27 cellular contexts compared by ENCODE assay signal in the genomic region with DNA sequence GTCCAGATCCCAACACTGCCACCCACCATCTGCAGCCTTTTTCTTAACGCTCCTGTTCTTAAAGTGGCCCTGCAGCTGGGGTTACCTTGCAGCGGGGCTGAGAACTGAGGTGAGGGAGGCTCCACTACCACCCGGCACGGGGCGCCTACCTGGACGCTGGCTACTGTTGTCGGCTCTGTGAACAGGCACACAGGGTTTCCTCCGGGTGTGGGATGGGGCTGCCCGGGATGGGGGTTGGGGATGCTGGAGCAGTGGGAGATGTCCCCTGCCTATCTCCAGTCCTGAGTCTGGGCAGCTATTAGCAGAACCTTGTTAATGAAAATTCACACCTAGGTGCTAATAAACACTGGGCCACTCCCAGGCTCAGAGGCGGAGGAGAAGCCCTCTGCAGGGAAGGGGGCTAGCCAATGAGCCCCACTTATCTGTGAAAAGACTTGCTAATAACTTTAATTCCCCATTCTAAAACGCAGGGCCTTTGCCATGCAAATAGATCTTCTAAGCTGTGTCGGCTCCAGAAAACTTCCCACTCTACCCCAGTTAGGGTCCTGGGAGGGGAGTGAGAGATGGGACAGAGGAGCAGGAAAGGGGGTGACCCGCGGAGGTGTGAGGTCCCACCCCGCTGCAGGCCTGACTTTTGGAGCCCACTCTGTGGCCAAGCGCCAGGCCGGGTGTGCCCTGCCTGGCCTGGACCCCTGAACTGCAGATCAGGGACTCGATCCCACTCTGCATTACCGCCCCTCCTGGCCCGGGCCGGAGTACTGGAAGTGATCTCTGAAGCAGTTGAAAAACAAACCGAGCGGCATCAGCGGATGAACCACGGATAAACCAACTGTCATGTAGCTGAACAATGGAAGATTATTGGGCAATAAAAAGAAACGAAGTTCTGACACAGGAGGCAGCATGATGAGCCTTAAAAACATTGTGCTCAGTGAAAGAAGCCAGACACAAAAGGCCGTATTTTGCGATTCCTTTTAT. TPM values are rescaled to one million over a fixed set of nuclear protein-coding genes. Genes with fewer than 3 reads are reported as not detected.
A peak's percentile ranks its signal among the peaks of the same experiment; 100 is the strongest.
DNase-seq lines count a peak whose midpoint lies in the region; ATAC-seq lines count a peak whose summit lies in the region.
"Had no signal": no experiment of that assay in that cellular context is flagged by ENCODE, and none has a peak within 500 bp of the region (broad histone marks: within the 10 kb centered on the region; RNA-seq: fewer than 3 reads in every experiment).

No MANE protein-coding gene starts in this region.

- H3K4ac ChIP-seq in mesendoderm (ENCODE audit: low read depth, low read length), result no peak overlapping the region

- H3K9me3 Mint-ChIP-seq in activated naive CD4-positive, alpha-beta T cell treated with anti-CD3 and anti-CD28 coated beads, Interleukin-2, amount 50 U/mL, for 24 hours, result no peaks in the 10 kb centered on the region
- H3K9me3 Mint-ChIP-seq in activated naive CD4-positive, alpha-beta T cell treated with anti-CD3 and anti-CD28 coated beads, Interleukin-2, amount 10 ng/mL, durations not matched to agents 7 days and 5 days, result no peaks in the 10 kb centered on the region
- no peaks in the 10 kb centered on the region for H3K9me3 Mint-ChIP-seq in activated naive CD8-positive, alpha-beta T cell treated with anti-CD3 and anti-CD28 coated beads, Interleukin-2, amount 50 U/mL, for 24 hours
- H3K9me3 Mint-ChIP-seq in activated CD4-positive, alpha-beta T cell treated with anti-CD3 and anti-CD28 coated beads for 36 hours (ENCODE audit: low read depth), result no peaks in the 10 kb centered on the region
- H3K9me3 Mint-ChIP-seq: CD8-positive, alpha-beta memory T cell had no signal

- ATAC-seq in activated naive CD8-positive, alpha-beta T cell treated with anti-CD3 and anti-CD28 coated beads, Interleukin-2, amount 50 U/mL, for 24 hours, result no peak
- no peak for ATAC-seq in activated CD4-positive, alpha-beta T cell treated with anti-CD3 and anti-CD28 coated beads for 36 hours
- ATAC-seq: A549; activated CD4-positive, CD25-positive, alpha-beta regulatory T cell treated with anti-CD3 and anti-CD28 coated beads, Interleukin-2, amount 50 U/mL, for 24 hours; activated CD8-positive, alpha-beta memory T cell treated with anti-CD3 and anti-CD28 coated beads, Interleukin-2, amount 10 ng/mL, durations not matched to agents 7 days and 5 days had no signal

- peak overlapping the region; percentile 49 for H3K4me2 ChIP-seq in mesendoderm (ENCODE audit: low read length)
- H3K4me2 ChIP-seq: A549 had no signal

- no peak overlapping the region for H2BK120ac ChIP-seq in mesendoderm (ENCODE audit: low read depth, low read length)

- H2BK5ac ChIP-seq in mesendoderm (ENCODE audit: low read length), result peak overlapping the region; percentile 3

- no peak overlapping the region for H2AK5ac ChIP-seq in mesendoderm (ENCODE audit: low read length)

- H3K36me3 ChIP-seq in mesendoderm (ENCODE audit: control insufficient read depth, insufficient read depth, low read length), result no peaks in the 10 kb centered on the region
- H3K36me3 ChIP-seq: left ventricle myocardium inferior, SJSA1, spleen, tibial artery had no signal

- CTCF ChIA-PET in activated naive CD4-positive, alpha-beta T cell treated with anti-CD3 and anti-CD28 coated beads, Interleukin-2, amount 10 ng/mL, durations not matched to agents 7 days and 5 days (lab: Charles Lee), result interaction anchor here (1.2 kb wide), 1 partner anchor 13 kb away, joined by 4 read pairs; no protein-coding TSS in a partner anchor
- CTCF ChIA-PET in activated CD4-positive, alpha-beta T cell treated with anti-CD3 and anti-CD28 coated beads for 36 hours (lab: Charles Lee), result interaction anchor here (0.6 kb wide), 1 partner anchor 129 kb away, joined by 3 read pairs; no protein-coding TSS in a partner anchor

- peak overlapping the region; percentile 85 for H3K18ac ChIP-seq in mesendoderm (ENCODE audit: low read length)

- no peak overlapping the region for H3K23ac ChIP-seq in mesendoderm (ENCODE audit: low read length)

- peaks cover 4% of the 10 kb centered on the region for H3K4me1 Mint-ChIP-seq in activated naive CD4-positive, alpha-beta T cell treated with anti-CD3 and anti-CD28 coated beads, Interleukin-2, amount 50 U/mL, for 24 hours
- peaks cover 6% of the 10 kb centered on the region for H3K4me1 Mint-ChIP-seq in activated naive CD4-positive, alpha-beta T cell treated with anti-CD3 and anti-CD28 coated beads, Interleukin-2, amount 10 ng/mL, durations not matched to agents 7 days and 5 days
- peaks cover 7% of the 10 kb centered on the region for H3K4me1 Mint-ChIP-seq in activated naive CD8-positive, alpha-beta T cell treated with anti-CD3 and anti-CD28 coated beads, Interleukin-2, amount 50 U/mL, for 24 hours
- H3K4me1 Mint-ChIP-seq in activated CD4-positive, alpha-beta T cell treated with anti-CD3 and anti-CD28 coated beads for 36 hours, result peaks cover 4% of the 10 kb centered on the region

- no peak overlapping the region for H3K27ac Mint-ChIP-seq in activated naive CD4-positive, alpha-beta T cell treated with anti-CD3 and anti-CD28 coated beads, Interleukin-2, amount 50 U/mL, for 24 hours
- H3K27ac Mint-ChIP-seq in activated naive CD4-positive, alpha-beta T cell treated with anti-CD3 and anti-CD28 coated beads, Interleukin-2, amount 10 ng/mL, durations not matched to agents 7 days and 5 days, result no peak overlapping the region
- H3K27ac Mint-ChIP-seq in activated naive CD8-positive, alpha-beta T cell treated with anti-CD3 and anti-CD28 coated beads, Interleukin-2, amount 50 U/mL, for 24 hours, result peak overlapping the region; percentile 17
- H3K27ac Mint-ChIP-seq in activated CD4-positive, alpha-beta T cell treated with anti-CD3 and anti-CD28 coated beads for 36 hours, result no peak overlapping the region
- H3K27ac Mint-ChIP-seq: activated CD8-positive, alpha-beta memory T cell treated with anti-CD3 and anti-CD28 coated beads, Interleukin-2, amount 10 ng/mL, durations not matched to agents 7 days and 5 days; progenitor cell of endocrine pancreas had no signal

- H3K27me3 ChIP-seq in mesendoderm (ENCODE audit: insufficient read depth, low read length, poor library complexity), result peaks cover 8% of the 10 kb centered on the region
- H3K27me3 ChIP-seq: SJSA1 had no signal

- H3K79me2 ChIP-seq in mesendoderm (ENCODE audit: control insufficient read depth, insufficient read depth, low read length), result peaks cover 13% of the 10 kb centered on the region

- intact Hi-C loops in activated CD4-positive, alpha-beta T cell treated with anti-CD3 and anti-CD28 coated beads for 36 hours (cut with DNase I, micrococcal nuclease), result no loop called here

- peak overlapping the region; percentile 39 for H3K4me3 ChIP-seq in mesendoderm (ENCODE audit: low read length)
- H3K4me3 ChIP-seq: A549, left ventricle myocardium inferior, SJSA1, spleen, tibial artery had no signal

- peaks cover 11% of the 10 kb centered on the region for H3K4me1 ChIP-seq in mesendoderm (ENCODE audit: control insufficient read depth, low read depth, low read length)

- H3K4me3 Mint-ChIP-seq in activated naive CD4-positive, alpha-beta T cell treated with anti-CD3 and anti-CD28 coated beads, Interleukin-2, amount 50 U/mL, for 24 hours, result peak overlapping the region; percentile 28
- H3K4me3 Mint-ChIP-seq in activated naive CD4-positive, alpha-beta T cell treated with anti-CD3 and anti-CD28 coated beads, Interleukin-2, amount 10 ng/mL, durations not matched to agents 7 days and 5 days, result no peak overlapping the region
- no peak overlapping the region for H3K4me3 Mint-ChIP-seq in activated naive CD8-positive, alpha-beta T cell treated with anti-CD3 and anti-CD28 coated beads, Interleukin-2, amount 50 U/mL, for 24 hours
- H3K4me3 Mint-ChIP-seq in activated CD4-positive, alpha-beta T cell treated with anti-CD3 and anti-CD28 coated beads for 36 hours, result no peak overlapping the region
- H3K4me3 Mint-ChIP-seq: activated CD8-positive, alpha-beta memory T cell treated with anti-CD3 and anti-CD28 coated beads, Interleukin-2, amount 10 ng/mL, durations not matched to agents 7 days and 5 days had no signal

- no CpG with 5 or more reads among the region's 28 CpGs for WGBS in mesendoderm (ENCODE audit: extremely low coverage, insufficient coverage, low lambda C conversion rate)

- H4K5ac ChIP-seq in mesendoderm (ENCODE audit: low read length), result no peak overlapping the region

- H3K79me1 ChIP-seq in mesendoderm (ENCODE audit: low read length), result peaks cover 2% of the 10 kb centered on the region

- peak overlapping the region; percentile 88 for H3K9ac ChIP-seq in mesendoderm (ENCODE audit: low read length)

- POLR2A ChIA-PET in activated CD4-positive, alpha-beta T cell treated with anti-CD3 and anti-CD28 coated beads for 36 hours (lab: Charles Lee), result interaction anchor here (0.6 kb wide), 1 partner anchor 127 kb away, joined by 5 read pairs; no protein-coding TSS in a partner anchor

- H3K27me3 Mint-ChIP-seq in activated naive CD4-positive, alpha-beta T cell treated with anti-CD3 and anti-CD28 coated beads, Interleukin-2, amount 50 U/mL, for 24 hours, result peaks cover 3% of the 10 kb centered on the region
- peaks cover 51% of the 10 kb centered on the region for H3K27me3 Mint-ChIP-seq in activated naive CD4-positive, alpha-beta T cell treated with anti-CD3 and anti-CD28 coated beads, Interleukin-2, amount 10 ng/mL, durations not matched to agents 7 days and 5 days
- H3K27me3 Mint-ChIP-seq in activated naive CD8-positive, alpha-beta T cell treated with anti-CD3 and anti-CD28 coated beads, Interleukin-2, amount 50 U/mL, for 24 hours, result peaks cover 11% of the 10 kb centered on the region
- H3K27me3 Mint-ChIP-seq in activated CD4-positive, alpha-beta T cell treated with anti-CD3 and anti-CD28 coated beads for 36 hours, result peaks cover 7% of the 10 kb centered on the region

- DNase-seq in activated naive CD4-positive, alpha-beta T cell treated with anti-CD3 and anti-CD28 coated beads, Interleukin-2, amount 10 ng/mL, durations not matched to agents 7 days and 5 days, result no peak
- no peak for DNase-seq in activated naive CD8-positive, alpha-beta T cell treated with anti-CD3 and anti-CD28 coated beads, Interleukin-2, amount 50 U/mL, for 24 hours
- peak; percentile 91 for DNase-seq in mesendoderm
- no peak for DNase-seq in amniotic stem cell (lab: John Stamatoyannopoulos, UW)
- DNase-seq in NCI-H1048 (lab: John Stamatoyannopoulos, UW), result no peak
- no peak for DNase-seq in activated CD4-positive, alpha-beta T cell treated with anti-CD3 and anti-CD28 coated beads for 36 hours
- no peak for DNase-seq in NCI-H2196 (lab: John Stamatoyannopoulos, UW; ENCODE audit: unreplicated experiment)
- DNase-seq: activated CD8-positive, alpha-beta memory T cell treated with anti-CD3 and anti-CD28 coated beads, Interleukin-2, amount 10 ng/mL, durations not matched to agents 7 days and 5 days; activated gamma-delta T cell treated with Interleukin-2 at 50 U/mL for 16 hours; CD8-positive, alpha-beta memory T cell; DND-41; foreskin fibroblast; hypothalamus; left ventricle myocardium inferior; NCI-H2029; NCI-H524; spleen; tibial artery had no signal

- H2BK15ac ChIP-seq in mesendoderm (replicated peaks; ENCODE audit: low read depth), result no peak overlapping the region

- peak overlapping the region; percentile 25 for H3K27ac ChIP-seq in mesendoderm (ENCODE audit: low read depth, low read length)
- H3K27ac ChIP-seq: A549, left ventricle myocardium inferior, SJSA1, spleen, tibial artery had no signal

- H3K56ac ChIP-seq in mesendoderm (ENCODE audit: low read length), result peak overlapping the region; percentile 95

- H3K36me3 Mint-ChIP-seq in activated naive CD4-positive, alpha-beta T cell treated with anti-CD3 and anti-CD28 coated beads, Interleukin-2, amount 50 U/mL, for 24 hours, result no peaks in the 10 kb centered on the region
- H3K36me3 Mint-ChIP-seq in activated naive CD4-positive, alpha-beta T cell treated with anti-CD3 and anti-CD28 coated beads, Interleukin-2, amount 10 ng/mL, durations not matched to agents 7 days and 5 days, result no peaks in the 10 kb centered on the region
- H3K36me3 Mint-ChIP-seq in activated naive CD8-positive, alpha-beta T cell treated with anti-CD3 and anti-CD28 coated beads, Interleukin-2, amount 50 U/mL, for 24 hours (ENCODE audit: low read depth), result no peaks in the 10 kb centered on the region
- no peaks in the 10 kb centered on the region for H3K36me3 Mint-ChIP-seq in activated CD4-positive, alpha-beta T cell treated with anti-CD3 and anti-CD28 coated beads for 36 hours (ENCODE audit: low read depth)
- H3K36me3 Mint-ChIP-seq: activated CD8-positive, alpha-beta memory T cell treated with anti-CD3 and anti-CD28 coated beads, Interleukin-2, amount 10 ng/mL, durations not matched to agents 7 days and 5 days; CD8-positive, alpha-beta memory T cell had no signal

- no peak overlapping the region for H4K8ac ChIP-seq in mesendoderm (ENCODE audit: low read depth, low read length)

RNA-seq across cellular contexts. Expression of gene MESP1, which starts 3.1 kb away (rescaled TPM):
- polyA plus RNA-seq in mesendoderm (2013, experiment 1 of 2), result 0.65 TPM
- polyA plus RNA-seq in mesendoderm (2013, experiment 2 of 2), result 0.43 TPM
- 1 to 10 TPM; 2.9 to 4.6 TPM for total RNA-seq in activated CD4-positive, alpha-beta T cell treated with anti-CD3 and anti-CD28 coated beads for 36 hours
- total RNA-seq: astrocyte had no signal

RNA-seq across cellular contexts. Expression of gene MESP2, which starts 28.1 kb away (rescaled TPM):
- polyA plus RNA-seq in mesendoderm (2013, experiment 1 of 2), result 0.56 TPM
- 0.38 TPM for polyA plus RNA-seq in mesendoderm (2013, experiment 2 of 2)
- total RNA-seq in activated CD4-positive, alpha-beta T cell treated with anti-CD3 and anti-CD28 coated beads for 36 hours, result under 1 TPM; 0.14 to 0.30 TPM
- total RNA-seq: activated CD8-positive, alpha-beta memory T cell treated with anti-CD3 and anti-CD28 coated beads, Interleukin-2, amount 10 ng/mL, durations not matched to agents 7 days and 5 days; astrocyte; CD8-positive, alpha-beta memory T cell; HT1080; OCI-LY7; progenitor cell of endocrine pancreas; SJSA1; spleen; T-helper 2 cell treated with Interferon-gamma antibody and Interleukin-4, amounts not matched to agents 100 ng/mL and 5 ng/mL, for 36 hours had no signal
- polyA plus RNA-seq: CD8-positive, alpha-beta memory T cell had no signal

RNA-seq across cellular contexts. Expression of gene WDR93, which starts 57.4 kb away (rescaled TPM):
- 0.03 TPM for polyA plus RNA-seq in mesendoderm (2013, experiment 1 of 2)
- not detected for polyA plus RNA-seq in mesendoderm (2013, experiment 2 of 2)
- total RNA-seq in activated CD4-positive, alpha-beta T cell treated with anti-CD3 and anti-CD28 coated beads for 36 hours, result not detected
- total RNA-seq: activated CD8-positive, alpha-beta memory T cell treated with anti-CD3 and anti-CD28 coated beads, Interleukin-2, amount 10 ng/mL, durations not matched to agents 7 days and 5 days; astrocyte; CD8-positive, alpha-beta memory T cell; HT1080; left ventricle myocardium inferior; spleen; T-helper 2 cell treated with Interferon-gamma antibody and Interleukin-4, amounts not matched to agents 100 ng/mL and 5 ng/mL, for 36 hours had no signal

RNA-seq across cellular contexts. Expression of gene PEX11A, which starts 57.4 kb away (rescaled TPM):
- 0.72 TPM for polyA plus RNA-seq in mesendoderm (2013, experiment 1 of 2)
- 0.90 TPM for polyA plus RNA-seq in mesendoderm (2013, experiment 2 of 2)
- total RNA-seq in activated CD4-positive, alpha-beta T cell treated with anti-CD3 and anti-CD28 coated beads for 36 hours, result 1 to 10 TPM; 4.7 to 5.3 TPM
